In the genomic region with DNA sequence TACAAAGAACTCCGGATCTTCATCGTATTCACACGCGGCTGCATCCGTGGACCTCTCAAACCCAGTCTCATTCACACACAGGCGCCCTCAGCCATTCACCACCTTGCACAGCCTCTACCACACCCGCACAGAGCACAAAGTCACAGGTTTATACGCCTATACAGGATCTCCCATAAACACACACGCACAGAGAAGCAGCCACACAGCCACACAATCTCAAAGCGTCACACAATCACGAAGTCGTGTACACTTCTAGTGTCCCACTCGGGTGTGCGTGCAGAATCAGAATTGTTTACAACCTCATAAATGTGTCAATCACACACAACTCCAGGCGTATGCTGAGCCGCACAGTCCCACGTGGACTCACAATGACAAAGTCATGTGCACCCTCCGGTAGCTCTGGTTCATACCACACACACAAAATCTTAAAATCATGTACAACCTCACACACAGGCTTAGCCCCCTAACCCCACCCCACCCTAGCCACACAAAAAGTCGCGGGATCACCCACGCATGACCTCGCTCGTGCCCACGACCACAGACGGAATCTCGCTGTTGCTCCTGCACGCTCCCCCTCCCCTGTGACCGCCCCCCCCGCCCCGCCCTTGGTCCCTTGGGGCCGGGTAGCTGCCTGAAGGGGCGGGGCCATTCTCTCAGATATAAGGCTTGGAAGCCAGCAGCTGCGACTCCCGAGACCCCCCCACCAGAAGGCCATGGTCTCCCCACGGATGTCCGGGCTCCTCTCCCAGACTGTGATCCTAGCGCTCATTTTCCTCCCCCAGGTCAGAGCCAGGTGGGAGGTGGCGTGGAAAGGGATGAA, we compare ENCODE assay signal across 1 cellular context.
A peak's percentile ranks its signal among the peaks of the same experiment; 100 is the strongest.
TF ChIP-seq lines count a peak whose summit lies in the region.

Gene DLL3, plus strand, starts transcription at position 686 of the 820 bp plus-strand sequence. Its CDS starts 28 bp downstream, at position 714.

TF ChIP-seq in GM12878, 131 proteins besides CTCF, POLR2A, EP300 and RAD21 (continued from another document):
- peak; percentile 38 for TF ChIP-seq PBX3 (IDR thresholded peaks at IDR 0.05; ENCODE audit: insufficient replicate concordance, low read depth, low read length)
- TF ChIP-seq BHLHE40 (IDR thresholded peaks at IDR 0.05; ENCODE audit: borderline replicate concordance in 1 of 2, low read depth in 2 of 2, low read length in 1 of 2), result peak; percentile 78 to 87; a peak in 3 of 4 replicates
- TF ChIP-seq, protein P1, sequence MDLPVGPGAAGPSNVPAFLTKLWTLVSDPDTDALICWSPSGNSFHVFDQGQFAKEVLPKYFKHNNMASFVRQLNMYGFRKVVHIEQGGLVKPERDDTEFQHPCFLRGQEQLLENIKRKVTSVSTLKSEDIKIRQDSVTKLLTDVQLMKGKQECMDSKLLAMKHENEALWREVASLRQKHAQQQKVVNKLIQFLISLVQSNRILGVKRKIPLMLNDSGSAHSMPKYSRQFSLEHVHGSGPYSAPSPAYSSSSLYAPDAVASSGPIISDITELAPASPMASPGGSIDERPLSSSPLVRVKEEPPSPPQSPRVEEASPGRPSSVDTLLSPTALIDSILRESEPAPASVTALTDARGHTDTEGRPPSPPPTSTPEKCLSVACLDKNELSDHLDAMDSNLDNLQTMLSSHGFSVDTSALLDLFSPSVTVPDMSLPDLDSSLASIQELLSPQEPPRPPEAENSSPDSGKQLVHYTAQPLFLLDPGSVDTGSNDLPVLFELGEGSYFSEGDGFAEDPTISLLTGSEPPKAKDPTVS (IDR thresholded peaks at IDR 0.05; ENCODE audit: low read depth, low read length), result no peak
- TF ChIP-seq, protein P2, sequence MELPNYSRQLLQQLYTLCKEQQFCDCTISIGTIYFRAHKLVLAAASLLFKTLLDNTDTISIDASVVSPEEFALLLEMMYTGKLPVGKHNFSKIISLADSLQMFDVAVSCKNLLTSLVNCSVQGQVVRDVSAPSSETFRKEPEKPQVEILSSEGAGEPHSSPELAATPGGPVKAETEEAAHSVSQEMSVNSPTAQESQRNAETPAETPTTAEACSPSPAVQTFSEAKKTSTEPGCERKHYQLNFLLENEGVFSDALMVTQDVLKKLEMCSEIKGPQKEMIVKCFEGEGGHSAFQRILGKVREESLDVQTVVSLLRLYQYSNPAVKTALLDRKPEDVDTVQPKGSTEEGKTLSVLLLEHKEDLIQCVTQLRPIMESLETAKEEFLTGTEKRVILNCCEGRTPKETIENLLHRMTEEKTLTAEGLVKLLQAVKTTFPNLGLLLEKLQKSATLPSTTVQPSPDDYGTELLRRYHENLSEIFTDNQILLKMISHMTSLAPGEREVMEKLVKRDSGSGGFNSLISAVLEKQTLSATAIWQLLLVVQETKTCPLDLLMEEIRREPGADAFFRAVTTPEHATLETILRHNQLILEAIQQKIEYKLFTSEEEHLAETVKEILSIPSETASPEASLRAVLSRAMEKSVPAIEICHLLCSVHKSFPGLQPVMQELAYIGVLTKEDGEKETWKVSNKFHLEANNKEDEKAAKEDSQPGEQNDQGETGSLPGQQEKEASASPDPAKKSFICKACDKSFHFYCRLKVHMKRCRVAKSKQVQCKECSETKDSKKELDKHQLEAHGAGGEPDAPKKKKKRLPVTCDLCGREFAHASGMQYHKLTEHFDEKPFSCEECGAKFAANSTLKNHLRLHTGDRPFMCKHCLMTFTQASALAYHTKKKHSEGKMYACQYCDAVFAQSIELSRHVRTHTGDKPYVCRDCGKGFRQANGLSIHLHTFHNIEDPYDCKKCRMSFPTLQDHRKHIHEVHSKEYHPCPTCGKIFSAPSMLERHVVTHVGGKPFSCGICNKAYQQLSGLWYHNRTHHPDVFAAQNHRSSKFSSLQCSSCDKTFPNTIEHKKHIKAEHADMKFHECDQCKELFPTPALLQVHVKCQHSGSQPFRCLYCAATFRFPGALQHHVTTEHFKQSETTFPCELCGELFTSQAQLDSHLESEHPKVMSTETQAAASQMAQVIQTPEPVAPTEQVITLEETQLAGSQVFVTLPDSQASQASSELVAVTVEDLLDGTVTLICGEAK (IDR thresholded peaks at IDR 0.05; ENCODE audit: borderline replicate concordance), result no peak
- TF ChIP-seq KLF5 (IDR thresholded peaks at IDR 0.05; ENCODE audit: partially characterized antibody), result no peak
- TF ChIP-seq BCL11A (IDR thresholded peaks at IDR 0.05; ENCODE audit: low read depth, low read length), result no peak
- TF ChIP-seq PAX8 (IDR thresholded peaks at IDR 0.05), result no peak
- no peak for TF ChIP-seq RUNX3 (IDR thresholded peaks at IDR 0.05; ENCODE audit: low read length)
- TF ChIP-seq PML (IDR thresholded peaks at IDR 0.05; ENCODE audit: low read length), result no peak
